ENCODE assay signal across 12 cellular contexts in the genomic region with DNA sequence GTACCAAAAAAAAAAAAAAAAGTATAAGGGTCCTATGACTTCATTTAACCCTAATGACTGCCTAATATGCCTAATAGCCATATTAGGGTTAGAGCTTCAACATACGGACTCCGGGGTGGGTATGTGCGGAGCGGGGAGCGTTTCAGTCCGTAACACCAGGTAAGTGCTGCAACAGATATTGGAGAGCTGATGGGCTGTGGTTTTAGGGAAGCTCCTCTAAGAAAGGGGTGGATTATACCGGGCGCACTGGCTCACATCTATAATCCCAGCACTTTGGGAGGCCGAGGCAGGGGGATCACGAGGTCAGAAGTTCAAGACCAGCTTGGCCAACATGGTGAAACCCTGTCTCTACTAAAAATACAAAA. TPM values are rescaled to one million over a fixed set of nuclear protein-coding genes. Genes with fewer than 3 reads are reported as not detected.
A peak's percentile ranks its signal among the peaks of the same experiment; 100 is the strongest.
DNase-seq lines count a peak whose midpoint lies in the region; ATAC-seq and TF ChIP-seq lines count a peak whose summit lies in the region.
"Had no signal": no experiment of that assay in that cellular context is flagged by ENCODE, and none has a peak within 500 bp of the region (broad histone marks: within the 10 kb centered on the region; RNA-seq: fewer than 3 reads in every experiment).

No MANE protein-coding gene starts in this region.

- 91 to 97% methylated on average over 10 of the region's 10 CpGs for WGBS in heart right ventricle, 2 donors
- WGBS in transverse colon (ENCODE audit: low coverage in 1 of 2), 2 donors = 94 to 97% methylated on average over 8 to 10 of the region's 10 CpGs

- TF ChIP-seq CTCF in heart right ventricle (IDR thresholded peaks at IDR 0.05) = no peak
- TF ChIP-seq CTCF in lower lobe of right lung (IDR thresholded peaks at IDR 0.05) = no peak
- no peak for TF ChIP-seq CTCF in transverse colon (IDR thresholded peaks at IDR 0.05)

- peak overlapping the region; percentile 92 for H3K4me3 Mint-ChIP-seq in activated T-helper 1 cell treated with anti-CD3 and anti-CD28 coated beads, Interleukin-12 subunit alpha, Interleukin-12 subunit beta, Interleukin-2, Interleukin-4 antibody, amounts not matched to agents 30 ng/mL and 10 ng/mL and 1 ng/mL, durations not matched to agents 14 hours and 24 hours and 36 hours

- no peaks in the 10 kb centered on the region for H3K27me3 ChIP-seq in heart right ventricle
- H3K27me3 ChIP-seq in lower lobe of right lung (ENCODE audit: low read depth) = no peaks in the 10 kb centered on the region
- no peaks in the 10 kb centered on the region for H3K27me3 ChIP-seq in transverse colon

- no peak for TF ChIP-seq POLR2A in transverse colon (IDR thresholded peaks at IDR 0.05)

- peaks cover 31% of the 10 kb centered on the region for H3K36me3 Mint-ChIP-seq in activated T-helper 1 cell treated with anti-CD3 and anti-CD28 coated beads, Interleukin-12 subunit alpha, Interleukin-12 subunit beta, Interleukin-2, Interleukin-4 antibody, amounts not matched to agents 30 ng/mL and 10 ng/mL and 1 ng/mL, durations not matched to agents 14 hours and 24 hours and 36 hours (ENCODE audit: low read depth)

- H3K9me3 ChIP-seq in heart right ventricle (no peaks in the 10 kb centered on the region), lower lobe of right lung (no peaks in the 10 kb centered on the region), transverse colon (no peaks in the 10 kb centered on the region)

- H3K27ac ChIP-seq in heart right ventricle = peak overlapping the region in 8 of 10 donors; percentile 92 to 100 (median 98)
- H3K27ac ChIP-seq in lower lobe of right lung = peak overlapping the region; percentile 99
- H3K27ac ChIP-seq in transverse colon = peak overlapping the region; percentile 95 to 100 (median 97)

- H3K27me3 Mint-ChIP-seq in activated T-helper 1 cell treated with anti-CD3 and anti-CD28 coated beads, Interleukin-12 subunit alpha, Interleukin-12 subunit beta, Interleukin-2, Interleukin-4 antibody, amounts not matched to agents 30 ng/mL and 10 ng/mL and 1 ng/mL, durations not matched to agents 14 hours and 24 hours and 36 hours (ENCODE audit: insufficient read depth) = no peaks in the 10 kb centered on the region

- ATAC-seq in heart right ventricle (no peak), Right ventricle myocardium inferior (no peak), lower lobe of right lung (no peak), GM18868 (IDR thresholded peaks at IDR 0.05; ENCODE audit: unreplicated experiment) (no peak), HG03469 (IDR thresholded peaks at IDR 0.05; ENCODE audit: unreplicated experiment) (no peak)
- ATAC-seq: left cardiac atrium had no signal

- in situ Hi-C loops in transverse colon (cut with MboI; ENCODE audit: low pct_ligation_motif_present in 1 of 4, low pct_unique_long_range_greater_than_20kb in 1 of 4, low sequenced_read_pairs in 3 of 4) = no loop called here

- DNase-seq in heart right ventricle (no peak), Right ventricle myocardium inferior (ENCODE audit: missing footprints) (no peak), lower lobe of right lung (no peak), transverse colon (no peak), NCI-H2081 (lab: John Stamatoyannopoulos, UW) (no peak)
- no peak for DNase-seq in activated T-helper 1 cell treated with anti-CD3 and anti-CD28 coated beads, Interleukin-12 subunit alpha, Interleukin-12 subunit beta, Interleukin-2, Interleukin-4 antibody, amounts not matched to agents 30 ng/mL and 10 ng/mL and 1 ng/mL, durations not matched to agents 14 hours and 24 hours and 36 hours (ENCODE audit: low spot score)
- DNase-seq: cortex of kidney; left cardiac atrium; NCI-H2227 treated with DMSO at 0.1 percent for 48 hours; stimulated activated CD4-positive, alpha-beta T cell treated with anti-CD3 and anti-CD28 coated beads, Interleukin-4, amount 100 ng/mL, for 4 hours had no signal

- H3K4me1 ChIP-seq in heart right ventricle = peaks cover 0 to 57% (median 47%) of the 10 kb centered on the region in 9 donors
- peaks cover 45% of the 10 kb centered on the region for H3K4me1 ChIP-seq in lower lobe of right lung
- H3K4me1 ChIP-seq in transverse colon = peaks cover 19 to 49% (median 33%) of the 10 kb centered on the region in 4 donors

- H3K27ac Mint-ChIP-seq in activated T-helper 1 cell treated with anti-CD3 and anti-CD28 coated beads, Interleukin-12 subunit alpha, Interleukin-12 subunit beta, Interleukin-2, Interleukin-4 antibody, amounts not matched to agents 30 ng/mL and 10 ng/mL and 1 ng/mL, durations not matched to agents 14 hours and 24 hours and 36 hours = peak overlapping the region; percentile 94

- H3K4me3 ChIP-seq in heart right ventricle (peak overlapping the region in 4 of 10 donors; percentile 78 to 100 (median 90)), lower lobe of right lung (peak overlapping the region; percentile 87), transverse colon (peak overlapping the region in 1 of 4 donors; percentile 93)

- TF ChIP-seq EP300 in transverse colon (IDR thresholded peaks at IDR 0.05; ENCODE audit: low read depth) = no peak

- H3K36me3 ChIP-seq in heart right ventricle (peaks cover 0 to 12% (median 0%) of the 10 kb centered on the region in 9 donors), lower lobe of right lung (no peaks in the 10 kb centered on the region), transverse colon (no peaks in the 10 kb centered on the region)

- intact Hi-C loops in heart right ventricle (cut with DNase I) = loop anchor here in 6 of 10 donors (5.0 to 10.0 kb wide), 7 partner anchors 46 to 266 kb away; a partner anchor contains a TSS
- intact Hi-C loops in Right ventricle myocardium inferior (cut with DNase I) = loop anchor here (5.0 to 10.0 kb wide), 4 partner anchors 53 to 834 kb away; a partner anchor contains a TSS
- intact Hi-C loops in activated T-helper 1 cell treated with anti-CD3 and anti-CD28 coated beads, Interleukin-12 subunit alpha, Interleukin-12 subunit beta, Interleukin-2, Interleukin-4 antibody, amounts not matched to agents 30 ng/mL and 10 ng/mL and 1 ng/mL, durations not matched to agents 14 hours and 24 hours and 36 hours (cut with micrococcal nuclease) = loop anchor here (5.0 kb wide), 3 partner anchors 237 to 857 kb away; a partner anchor contains a TSS
- intact Hi-C loops in lower lobe of right lung (cut with DNase I) = no loop called here
- intact Hi-C loops in transverse colon (cut with DNase I; ENCODE audit: low total_unique reads) = no loop called here

- no peaks in the 10 kb centered on the region for H3K9me3 Mint-ChIP-seq in activated T-helper 1 cell treated with anti-CD3 and anti-CD28 coated beads, Interleukin-12 subunit alpha, Interleukin-12 subunit beta, Interleukin-2, Interleukin-4 antibody, amounts not matched to agents 30 ng/mL and 10 ng/mL and 1 ng/mL, durations not matched to agents 14 hours and 24 hours and 36 hours

- peaks cover 61% of the 10 kb centered on the region for H3K4me1 Mint-ChIP-seq in activated T-helper 1 cell treated with anti-CD3 and anti-CD28 coated beads, Interleukin-12 subunit alpha, Interleukin-12 subunit beta, Interleukin-2, Interleukin-4 antibody, amounts not matched to agents 30 ng/mL and 10 ng/mL and 1 ng/mL, durations not matched to agents 14 hours and 24 hours and 36 hours (ENCODE audit: low read depth)

RNA-seq across cellular contexts. Expression of a gene that starts 1.9 kb away (rescaled TPM):
- total RNA-seq in heart right ventricle = 10 to 100 TPM; 26.8 to 36.1 (median 30.6) TPM
- polyA plus RNA-seq in heart right ventricle = 10 to 100 TPM; 15.2 to 22.8 TPM
- total RNA-seq in Right ventricle myocardium inferior = 22.6 TPM
- total RNA-seq in activated T-helper 1 cell treated with anti-CD3 and anti-CD28 coated beads, Interleukin-12 subunit alpha, Interleukin-12 subunit beta, Interleukin-2, Interleukin-4 antibody, amounts not matched to agents 30 ng/mL and 10 ng/mL and 1 ng/mL, durations not matched to agents 14 hours and 24 hours and 36 hours = 71.0 and 78.9 TPM in 2 replicates
- total RNA-seq in lower lobe of right lung = 66.3 TPM
- 10 to 100 TPM; 38.1 to 92.0 (median 63.3) TPM for total RNA-seq in transverse colon

RNA-seq across cellular contexts. Expression of a gene that starts 52.3 kb away (rescaled TPM):
- total RNA-seq in heart right ventricle (100 to 1,000 TPM in 6 of 10 donors, 10 to 100 TPM in 4; 89.4 to 133 (median 105) TPM), Right ventricle myocardium inferior (111 TPM), lower lobe of right lung (133 TPM), transverse colon (100 to 1,000 TPM in 1 of 4 donors, 10 to 100 TPM in 3; 41.5 to 120 (median 65.9) TPM)
- 10 to 100 TPM; 24.7 to 63.3 TPM for polyA plus RNA-seq in heart right ventricle
- 345 and 369 TPM in 2 replicates for total RNA-seq in activated T-helper 1 cell treated with anti-CD3 and anti-CD28 coated beads, Interleukin-12 subunit alpha, Interleukin-12 subunit beta, Interleukin-2, Interleukin-4 antibody, amounts not matched to agents 30 ng/mL and 10 ng/mL and 1 ng/mL, durations not matched to agents 14 hours and 24 hours and 36 hours

RNA-seq across cellular contexts. Expression of a gene that starts 56.3 kb away (rescaled TPM):
- total RNA-seq in heart right ventricle = 10 to 100 TPM; 16.8 to 29.3 (median 23.9) TPM
- 10 to 100 TPM; 30.0 to 46.7 TPM for polyA plus RNA-seq in heart right ventricle
- total RNA-seq in Right ventricle myocardium inferior = 20.3 TPM
- total RNA-seq in activated T-helper 1 cell treated with anti-CD3 and anti-CD28 coated beads, Interleukin-12 subunit alpha, Interleukin-12 subunit beta, Interleukin-2, Interleukin-4 antibody, amounts not matched to agents 30 ng/mL and 10 ng/mL and 1 ng/mL, durations not matched to agents 14 hours and 24 hours and 36 hours = 52.7 and 55.9 TPM in 2 replicates
- total RNA-seq in lower lobe of right lung = 88.2 TPM
- 100 to 1,000 TPM in 1 of 4 donors, 10 to 100 TPM in 3; 66.8 to 105 (median 71.1) TPM for total RNA-seq in transverse colon

Comparison
In these comparisons a context has a peak if more than half of its experiments do, and no peak if none do; other contexts are left out.
1. intact Hi-C loops: an anchor here in heart right ventricle (5.0 to 10.0 kb wide), Right ventricle myocardium inferior (5.0 to 10.0 kb wide) and activated T-helper 1 cell treated with anti-CD3 and anti-CD28 coated beads, Interleukin-12 subunit alpha, Interleukin-12 subunit beta, Interleukin-2, Interleukin-4 antibody, amounts not matched to agents 30 ng/mL and 10 ng/mL and 1 ng/mL, durations not matched to agents 14 hours and 24 hours and 36 hours (5.0 kb wide); none called in lower lobe of right lung and transverse colon.